29 cellular contexts compared by ENCODE assay signal in the genomic region with DNA sequence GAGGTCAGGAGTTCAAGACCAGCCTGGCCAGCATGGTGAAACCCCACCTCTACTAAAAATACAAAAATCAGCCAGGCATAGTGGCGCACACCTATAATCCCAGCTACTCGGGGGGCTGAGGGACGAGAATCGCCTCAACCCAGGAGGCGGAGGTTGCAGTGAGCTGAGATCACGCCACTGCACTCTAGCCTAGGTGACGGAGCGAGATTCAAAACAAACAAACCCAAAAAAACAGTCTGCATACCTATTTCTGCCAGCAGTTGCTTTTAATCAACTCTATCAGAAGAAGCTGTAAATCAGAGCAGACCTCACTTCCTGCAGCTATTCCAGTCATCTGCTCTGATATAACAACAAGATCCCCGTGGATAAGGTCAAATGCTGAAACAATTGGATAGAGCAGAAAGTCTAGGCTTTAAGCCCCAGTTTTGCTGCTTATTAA. TPM values are rescaled to one million over a fixed set of nuclear protein-coding genes. Genes with fewer than 3 reads are reported as not detected.
DNase-seq lines count a peak whose midpoint lies in the region; ATAC-seq and TF ChIP-seq lines count a peak whose summit lies in the region.
"Had no signal": no experiment of that assay in that cellular context is flagged by ENCODE, and none has a peak within 500 bp of the region (broad histone marks: within the 10 kb centered on the region; RNA-seq: fewer than 3 reads in every experiment).

No MANE protein-coding gene starts in this region.

- no peak overlapping the region for H3K9ac ChIP-seq in endodermal cell (ENCODE audit: extremely low read depth, low read length, poor library complexity, severe bottlenecking)

- H3K27me3 Mint-ChIP-seq in stimulated activated naive CD8-positive, alpha-beta T cell treated with anti-CD3 and anti-CD28 coated beads, Interleukin-15, Interleukin-2, amounts not matched to agents 100 ng/mL and 50 ng/mL, for 24 hours: no peaks in the 10 kb centered on the region
- no peaks in the 10 kb centered on the region for H3K27me3 Mint-ChIP-seq in stimulated activated naive CD8-positive, alpha-beta T cell treated with anti-CD3 and anti-CD28 coated beads, Interleukin-15, amount 100 ng/mL, for 72 hours
- H3K27me3 Mint-ChIP-seq in endodermal cell (ENCODE audit: insufficient read depth) (peaks cover 8% of the 10 kb centered on the region), nephron (ENCODE audit: low read depth) (no peaks in the 10 kb centered on the region)
- H3K27me3 Mint-ChIP-seq: activated naive CD4-positive, alpha-beta T cell treated with anti-CD3 and anti-CD28 coated beads, Interleukin-2, amount 10 ng/mL, durations not matched to agents 7 days and 5 days; central memory CD8-positive, alpha-beta T cell; naive B cell; T-helper 17 cell had no signal

- H3K9me3 Mint-ChIP-seq in stimulated activated naive CD8-positive, alpha-beta T cell treated with anti-CD3 and anti-CD28 coated beads, Interleukin-15, Interleukin-2, amounts not matched to agents 100 ng/mL and 50 ng/mL, for 24 hours: no peaks in the 10 kb centered on the region
- H3K9me3 Mint-ChIP-seq in stimulated activated naive CD8-positive, alpha-beta T cell treated with anti-CD3 and anti-CD28 coated beads, Interleukin-15, amount 100 ng/mL, for 72 hours: no peaks in the 10 kb centered on the region
- H3K9me3 Mint-ChIP-seq in endodermal cell: no peaks in the 10 kb centered on the region
- H3K9me3 Mint-ChIP-seq in nephron: no peaks in the 10 kb centered on the region
- H3K9me3 Mint-ChIP-seq: activated naive CD4-positive, alpha-beta T cell treated with anti-CD3 and anti-CD28 coated beads, Interleukin-2, amount 10 ng/mL, durations not matched to agents 7 days and 5 days; activated T-cell treated with anti-CD3 and anti-CD28 coated beads, Interleukin-2, amount 50 U/mL, for 72 hours; central memory CD8-positive, alpha-beta T cell; HFFc6; naive B cell had no signal

- peaks cover 3% of the 10 kb centered on the region for H3K4me1 Mint-ChIP-seq in stimulated activated naive CD8-positive, alpha-beta T cell treated with anti-CD3 and anti-CD28 coated beads, Interleukin-15, Interleukin-2, amounts not matched to agents 100 ng/mL and 50 ng/mL, for 24 hours (ENCODE audit: low read depth)
- peaks cover 5% of the 10 kb centered on the region for H3K4me1 Mint-ChIP-seq in stimulated activated naive CD8-positive, alpha-beta T cell treated with anti-CD3 and anti-CD28 coated beads, Interleukin-15, amount 100 ng/mL, for 72 hours
- H3K4me1 Mint-ChIP-seq in endodermal cell (peaks cover 7% of the 10 kb centered on the region), nephron (peaks cover 21% of the 10 kb centered on the region)
- H3K4me1 Mint-ChIP-seq: activated naive CD4-positive, alpha-beta T cell treated with anti-CD3 and anti-CD28 coated beads, Interleukin-2, amount 10 ng/mL, durations not matched to agents 7 days and 5 days; central memory CD8-positive, alpha-beta T cell; naive B cell; T-helper 17 cell had no signal

- no peak for ATAC-seq in stimulated activated naive CD8-positive, alpha-beta T cell treated with anti-CD3 and anti-CD28 coated beads, Interleukin-15, amount 100 ng/mL, for 72 hours
- no peak for ATAC-seq in GM19455 (IDR thresholded peaks at IDR 0.05; ENCODE audit: unreplicated experiment)
- ATAC-seq: activated T-cell treated with anti-CD3 and anti-CD28 coated beads, Interleukin-2, amount 50 U/mL, for 72 hours; left lung; T-helper 17 cell had no signal

- H3K9me3 ChIP-seq in endodermal cell (ENCODE audit: control insufficient read depth, low read length) (no peaks in the 10 kb centered on the region), esophagus squamous epithelium (no peaks in the 10 kb centered on the region)
- H3K9me3 ChIP-seq: adrenal gland, Caco-2, left lung had no signal

- WGBS in endodermal cell (ENCODE audit: insufficient coverage in 1 of 2, insufficient read length in 1 of 2), 2 experiments: 78 to 91% methylated on average over 8 to 9 of the region's 9 CpGs
- 81 to 88% methylated on average over 7 to 9 of the region's 9 CpGs for WGBS in esophagus squamous epithelium, 2 donors

- intact Hi-C loops in esophagus squamous epithelium (cut with DNase I): no loop called here

- DNase-seq in stimulated activated naive CD8-positive, alpha-beta T cell treated with anti-CD3 and anti-CD28 coated beads, Interleukin-15, amount 100 ng/mL, for 72 hours: no peak
- peak; percentile 51 for DNase-seq in endodermal cell
- DNase-seq in esophagus squamous epithelium (lab: John Stamatoyannopoulos, UW): no peak
- DNase-seq in putamen (ENCODE audit: low spot score): no peak
- no peak for DNase-seq in middle frontal gyrus (ENCODE audit: extremely low spot score, low spot score)
- DNase-seq: 8988T; activated CD4-positive, alpha-beta T cell treated with anti-CD3 and anti-CD28 coated beads, Interleukin-2, amount 50 U/mL, for 48 hours; activated CD4-positive, CD25-positive, alpha-beta regulatory T cell treated with anti-CD3 and anti-CD28 coated beads, Interleukin-2, amount 50 U/mL, for 72 hours; activated naive CD4-positive, alpha-beta T cell treated with anti-CD3 and anti-CD28 coated beads, Interleukin-2, amount 10 ng/mL, durations not matched to agents 7 days and 5 days; activated T-cell treated with anti-CD3 and anti-CD28 coated beads, Interleukin-2, amount 50 U/mL, for 72 hours; adrenal gland; Caco-2; DMS53; dorsolateral prefrontal cortex; GDM1; HFFc6; left lung; naive B cell; NCI-H1092 treated with DMSO at 0.1 percent for 48 hours; NCI-H1694 treated with DMSO at 0.1 percent for 48 hours; nucleus accumbens; stimulated activated CD4-positive, alpha-beta T cell treated with anti-CD3 and anti-CD28 coated beads, Interleukin-4, amount 100 ng/mL, for 24 hours; substantia nigra; T-helper 17 cell had no signal

- TF ChIP-seq CTCF in endodermal cell (conservative IDR thresholded peaks at IDR 0.05) (no peak), nephron (IDR thresholded peaks at IDR 0.05; ENCODE audit: unreplicated experiment in 3 of 3) (no peak), esophagus squamous epithelium (IDR thresholded peaks at IDR 0.05) (no peak)

- H3K4me3 ChIP-seq in endodermal cell (ENCODE audit: low read length) (no peak overlapping the region), esophagus squamous epithelium (no peak overlapping the region)
- H3K4me3 ChIP-seq: adrenal gland, dorsolateral prefrontal cortex, left lung had no signal

- H3K4me3 Mint-ChIP-seq in stimulated activated naive CD8-positive, alpha-beta T cell treated with anti-CD3 and anti-CD28 coated beads, Interleukin-15, Interleukin-2, amounts not matched to agents 100 ng/mL and 50 ng/mL, for 24 hours: no peak overlapping the region
- H3K4me3 Mint-ChIP-seq in stimulated activated naive CD8-positive, alpha-beta T cell treated with anti-CD3 and anti-CD28 coated beads, Interleukin-15, amount 100 ng/mL, for 72 hours: no peak overlapping the region
- H3K4me3 Mint-ChIP-seq in endodermal cell: no peak overlapping the region
- no peak overlapping the region for H3K4me3 Mint-ChIP-seq in nephron
- H3K4me3 Mint-ChIP-seq: activated naive CD4-positive, alpha-beta T cell treated with anti-CD3 and anti-CD28 coated beads, Interleukin-2, amount 10 ng/mL, durations not matched to agents 7 days and 5 days; activated T-cell treated with anti-CD3 and anti-CD28 coated beads, Interleukin-2, amount 50 U/mL, for 72 hours; central memory CD8-positive, alpha-beta T cell; HFFc6; naive B cell; T-helper 17 cell had no signal

- H3K36me3 ChIP-seq in endodermal cell (ENCODE audit: control insufficient read depth, insufficient read depth, low read length): no peaks in the 10 kb centered on the region
- peaks cover 0 to 30% (median 0%) of the 10 kb centered on the region in 3 donors for H3K36me3 ChIP-seq in esophagus squamous epithelium

- H3K4me1 ChIP-seq in endodermal cell (ENCODE audit: control insufficient read depth, insufficient read depth, low read length) (no peaks in the 10 kb centered on the region), esophagus squamous epithelium (peaks cover 0 to 26% (median 0%) of the 10 kb centered on the region in 3 donors)
- H3K4me1 ChIP-seq: left lung had no signal

- no peaks in the 10 kb centered on the region for H3K36me3 Mint-ChIP-seq in stimulated activated naive CD8-positive, alpha-beta T cell treated with anti-CD3 and anti-CD28 coated beads, Interleukin-15, Interleukin-2, amounts not matched to agents 100 ng/mL and 50 ng/mL, for 24 hours (ENCODE audit: low read depth)
- peaks cover 10% of the 10 kb centered on the region for H3K36me3 Mint-ChIP-seq in endodermal cell (ENCODE audit: low read depth)
- H3K36me3 Mint-ChIP-seq in nephron (ENCODE audit: low read depth): peaks cover 3% of the 10 kb centered on the region
- H3K36me3 Mint-ChIP-seq: activated naive CD4-positive, alpha-beta T cell treated with anti-CD3 and anti-CD28 coated beads, Interleukin-2, amount 10 ng/mL, durations not matched to agents 7 days and 5 days; naive B cell had no signal

- no peak for TF ChIP-seq POLR2A in esophagus squamous epithelium (IDR thresholded peaks at IDR 0.05)

- H3K27ac ChIP-seq in endodermal cell (ENCODE audit: low read depth, low read length): no peak overlapping the region
- no peak overlapping the region for H3K27ac ChIP-seq in esophagus squamous epithelium
- H3K27ac ChIP-seq: C4-2B, dorsolateral prefrontal cortex, left lung had no signal

- H3K27ac Mint-ChIP-seq in stimulated activated naive CD8-positive, alpha-beta T cell treated with anti-CD3 and anti-CD28 coated beads, Interleukin-15, Interleukin-2, amounts not matched to agents 100 ng/mL and 50 ng/mL, for 24 hours: peak overlapping the region; percentile 21
- H3K27ac Mint-ChIP-seq in stimulated activated naive CD8-positive, alpha-beta T cell treated with anti-CD3 and anti-CD28 coated beads, Interleukin-15, amount 100 ng/mL, for 72 hours: peak overlapping the region in 1 of 2 donors; percentile 56
- peak overlapping the region; percentile 0 for H3K27ac Mint-ChIP-seq in endodermal cell
- peak overlapping the region; percentile 30 to 67 (median 50) for H3K27ac Mint-ChIP-seq in nephron
- H3K27ac Mint-ChIP-seq: activated naive CD4-positive, alpha-beta T cell treated with anti-CD3 and anti-CD28 coated beads, Interleukin-2, amount 10 ng/mL, durations not matched to agents 7 days and 5 days; activated T-cell treated with anti-CD3 and anti-CD28 coated beads, Interleukin-2, amount 50 U/mL, for 72 hours; HFFc6; naive B cell; T-helper 17 cell had no signal

- H3K27me3 ChIP-seq in endodermal cell (ENCODE audit: control insufficient read depth, insufficient read depth, low read length, poor library complexity, severe bottlenecking) (peaks cover 11% of the 10 kb centered on the region), esophagus squamous epithelium (no peaks in the 10 kb centered on the region)
- H3K27me3 ChIP-seq: adrenal gland, dorsolateral prefrontal cortex, left lung had no signal

RNA-seq across cellular contexts. Expression of gene LIMA1, which starts 50.5 kb away (rescaled TPM):
- total RNA-seq in endodermal cell: 10 to 100 TPM; 20.1 to 26.0 TPM
- polyA plus RNA-seq in endodermal cell (2013, experiment 1 of 2): 28.6 TPM
- polyA plus RNA-seq in endodermal cell (2013, experiment 2 of 2): 26.3 TPM
- 10 to 100 TPM; 48.0 to 70.0 (median 62.7) TPM for total RNA-seq in esophagus squamous epithelium
